In the genomic region with DNA sequence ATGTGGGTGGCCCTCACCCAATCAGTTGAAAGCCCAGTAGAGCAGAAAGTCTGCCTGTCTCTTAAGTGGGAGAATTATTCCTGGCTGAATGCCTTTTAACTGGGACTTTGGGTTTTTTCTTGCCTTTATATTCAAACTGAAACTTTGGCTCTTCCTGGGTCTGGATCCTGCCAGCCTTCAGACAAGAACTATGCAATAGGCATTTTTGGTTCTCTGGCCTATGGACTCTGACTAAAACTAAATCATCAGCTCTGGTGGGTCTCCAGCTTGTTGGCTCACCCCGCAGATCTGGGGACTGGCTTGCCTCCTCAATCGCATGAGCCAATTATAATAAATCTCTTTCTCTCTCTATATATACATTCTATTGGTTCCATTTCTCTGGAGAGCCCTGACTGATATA, we compare ENCODE assay signal across 6 cellular contexts.
"Had no signal": no experiment of that assay in that cellular context is flagged by ENCODE, and none has a peak within 500 bp of the region (broad histone marks: within the 10 kb centered on the region; RNA-seq: fewer than 3 reads in every experiment).

No MANE protein-coding gene starts in this region.

- H3K27ac ChIP-seq: HL-60 had no signal

- DNase-seq: IMR-90, KBM-7, KG1 had no signal

- ATAC-seq: HepG2, K562 had no signal

- H3K4me3 ChIP-seq: K562 had no signal
